ENCODE assay signal across 9 cellular contexts in the genomic region with DNA sequence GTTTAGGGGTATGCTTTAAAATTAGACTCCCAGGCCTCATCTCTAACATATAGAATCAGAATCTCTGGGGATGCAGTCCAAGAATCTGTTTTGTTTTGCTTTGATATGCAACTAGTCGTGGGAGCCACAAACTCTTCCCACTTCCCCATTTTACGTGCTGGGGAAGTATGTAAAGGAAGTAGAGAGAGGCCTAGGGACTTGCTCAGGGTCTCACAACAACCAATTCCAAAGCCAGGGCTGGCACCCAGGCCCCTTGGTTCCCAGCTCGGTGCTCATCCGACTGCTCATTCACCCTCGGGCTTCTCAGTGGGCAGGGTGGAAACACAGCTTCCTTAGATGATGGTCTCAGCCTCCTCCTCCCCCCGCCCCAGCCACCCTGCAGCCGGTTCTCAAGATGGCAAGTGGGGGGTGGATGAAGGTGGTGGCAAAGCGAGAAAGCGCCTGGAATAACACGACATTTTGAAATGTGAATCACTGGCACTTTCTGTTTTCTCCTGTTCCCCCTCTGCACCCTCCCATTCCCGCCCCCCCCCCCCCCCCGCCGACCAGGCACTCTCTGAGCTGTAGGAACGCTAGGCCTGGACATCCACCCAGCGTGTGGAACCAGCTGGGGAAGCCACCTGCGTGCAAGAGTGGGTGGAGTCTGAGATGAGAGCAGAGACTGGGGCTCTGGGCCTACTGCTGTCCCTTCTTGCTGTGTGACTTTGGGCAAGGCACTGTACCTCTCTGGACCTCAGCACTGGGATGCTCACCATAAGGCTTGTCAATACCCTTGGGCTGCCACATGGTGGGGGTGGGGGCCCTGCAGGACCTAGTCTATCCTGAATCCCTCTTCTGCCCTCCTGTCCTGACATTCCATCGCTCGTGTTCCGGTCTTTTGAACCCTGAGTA.
A peak's percentile ranks its signal among the peaks of the same experiment; 100 is the strongest.
DNase-seq lines count a peak whose midpoint lies in the region; ATAC-seq and TF ChIP-seq lines count a peak whose summit lies in the region.
"Had no signal": no experiment of that assay in that cellular context is flagged by ENCODE, and none has a peak within 500 bp of the region (broad histone marks: within the 10 kb centered on the region; RNA-seq: fewer than 3 reads in every experiment).

No MANE protein-coding gene starts in this region.

- peak; percentile 36 for DNase-seq in RPMI7951 (ENCODE audit: low read depth)
- no peak for DNase-seq in stimulated activated CD4-positive, alpha-beta T cell treated with anti-CD3 and anti-CD28 coated beads, Interleukin-2, amount 100 ng/mL, for 24 hours
- DNase-seq in NK-92 (lab: John Stamatoyannopoulos, UW; ENCODE audit: unreplicated experiment), result no peak
- no peak for DNase-seq in NK-92 treated with Interleukin-12 subunit alpha and Interleukin-12 subunit beta, amount 100 ng/mL, for 24 hours (lab: John Stamatoyannopoulos, UW)
- no peak for DNase-seq in NCI-H526 treated with DMSO at 0.1 percent for 48 hours (lab: John Stamatoyannopoulos, UW)
- DNase-seq: NCI-H1105 treated with DMSO at 0.1 percent for 48 hours had no signal

- H3K4me3 ChIP-seq in mucosa of rectum (ENCODE audit: low read length in 2 of 2), result no peak overlapping the region

- no peaks in the 10 kb centered on the region for H3K36me3 ChIP-seq in mucosa of rectum (ENCODE audit: control insufficient read depth in 2 of 2, insufficient read depth in 2 of 2, low read length in 2 of 2)

- H3K9me3 ChIP-seq in mucosa of rectum (ENCODE audit: control insufficient read depth in 2 of 2, low read length in 2 of 2), result no peaks in the 10 kb centered on the region

- peak; percentile 14 for TF ChIP-seq POLR2A in GM18505 (IDR thresholded peaks at IDR 0.05; ENCODE audit: borderline replicate concordance, extremely low read depth, insufficient read depth, insufficient read length)

- H3K27me3 ChIP-seq in mucosa of rectum (ENCODE audit: control insufficient read depth in 2 of 2, insufficient read depth in 2 of 2, low read length in 2 of 2), result no peaks in the 10 kb centered on the region

- H3K9ac ChIP-seq in mucosa of rectum (ENCODE audit: low read depth in 1 of 2, low read length in 2 of 2), result no peak overlapping the region

- peak; percentile 40 for ATAC-seq in GM18505 (IDR thresholded peaks at IDR 0.05; ENCODE audit: unreplicated experiment)
- peak; percentile 35 for ATAC-seq in HG02678 (IDR thresholded peaks at IDR 0.05; ENCODE audit: unreplicated experiment)

- H3K4me1 ChIP-seq in mucosa of rectum (ENCODE audit: control insufficient read depth in 2 of 2, insufficient read depth in 2 of 2, low read length in 2 of 2), result peaks cover 11 to 22% of the 10 kb centered on the region in 2 donors

- peak overlapping the region; percentile 34 to 65 for H3K27ac ChIP-seq in mucosa of rectum (ENCODE audit: low read depth in 2 of 2, low read length in 2 of 2)
